In the genomic region with DNA sequence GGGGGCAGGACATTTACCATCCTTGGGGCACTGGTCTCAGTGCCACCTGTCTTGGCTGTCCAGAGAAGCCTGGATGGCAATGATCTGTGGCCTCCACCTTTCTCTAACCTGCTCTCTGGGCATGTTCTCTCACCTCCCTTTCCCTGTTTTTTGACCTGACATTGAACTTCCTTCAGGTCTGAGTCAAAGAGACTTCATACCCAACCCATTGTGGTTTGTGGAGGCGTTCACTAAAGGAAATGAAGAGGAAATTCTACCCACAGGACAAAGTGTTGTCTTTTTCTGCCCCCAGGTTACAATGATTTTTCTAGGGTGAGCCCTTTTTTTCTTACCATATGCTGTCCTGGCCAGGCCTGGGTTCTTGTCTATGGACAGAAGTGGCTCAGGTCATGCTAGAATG, we compare ENCODE assay signal across 16 cellular contexts.
DNase-seq lines count a peak whose midpoint lies in the region; ATAC-seq, FAIRE-seq and TF ChIP-seq lines count a peak whose summit lies in the region.
"Had no signal": no experiment of that assay in that cellular context is flagged by ENCODE, and none has a peak within 500 bp of the region (broad histone marks: within the 10 kb centered on the region; RNA-seq: fewer than 3 reads in every experiment).

No MANE protein-coding gene starts in this region.

- no peak for TF ChIP-seq POLR2A in NB4 (IDR thresholded peaks at IDR 0.05; ENCODE audit: extremely low read depth, insufficient read length)

- H3K9me3 Mint-ChIP-seq in activated naive CD4-positive, alpha-beta T cell treated with anti-CD3 and anti-CD28 coated beads, Interleukin-2, amount 50 U/mL, for 72 hours, result peaks cover under 1 to 5% of the 10 kb centered on the region in 2 donors

- H3K4me1 ChIP-seq in upper lobe of right lung, result no peaks in the 10 kb centered on the region
- H3K4me1 ChIP-seq: prostate gland, transverse colon had no signal

- peak overlapping the region in 1 of 2 donors; percentile 26 for H3K27ac Mint-ChIP-seq in activated naive CD4-positive, alpha-beta T cell treated with anti-CD3 and anti-CD28 coated beads, Interleukin-2, amount 50 U/mL, for 72 hours

- H3K27me3 ChIP-seq in bronchial epithelial cell (ENCODE audit: control insufficient read depth, insufficient read depth, low read length) (no peaks in the 10 kb centered on the region), upper lobe of right lung (peaks cover 9% of the 10 kb centered on the region)
- H3K27me3 ChIP-seq: MG63, transverse colon had no signal

- H3K36me3 Mint-ChIP-seq in activated naive CD4-positive, alpha-beta T cell treated with anti-CD3 and anti-CD28 coated beads, Interleukin-2, amount 50 U/mL, for 72 hours, result peaks cover 5 to 7% of the 10 kb centered on the region in 2 donors

- intact Hi-C loops in upper lobe of right lung (cut with DNase I), result no loop called here

- H3K27ac ChIP-seq in upper lobe of right lung, result no peak overlapping the region
- H3K27ac ChIP-seq: prostate gland, transverse colon had no signal

- peak in 1 of 2 donors; percentile 8 for DNase-seq in activated naive CD4-positive, alpha-beta T cell treated with anti-CD3 and anti-CD28 coated beads, Interleukin-2, amount 50 U/mL, for 72 hours (ENCODE audit: low spot score in 2 of 2)
- no peak for DNase-seq in activated naive CD4-positive, alpha-beta T cell treated with anti-CD3 and anti-CD28 coated beads, Interleukin-2, amount 50 U/mL, for 16 hours
- DNase-seq in NB4 (ENCODE audit: low read depth) (peak; percentile 35), bronchial epithelial cell (ENCODE audit: low read depth) (peak; percentile 87), upper lobe of right lung (no peak), NCI-H748 (lab: John Stamatoyannopoulos, UW; ENCODE audit: unreplicated experiment) (no peak)
- DNase-seq: activated gamma-delta T cell; kidney; mucosa of descending colon; stimulated activated CD8-positive, alpha-beta memory T cell treated with anti-CD3 and anti-CD28 coated beads, Interleukin-4, amount 100 ng/mL, for 48 hours; transverse colon had no signal

- no peaks in the 10 kb centered on the region for H3K9me3 ChIP-seq in upper lobe of right lung
- H3K9me3 ChIP-seq: mucosa of descending colon, prostate gland, transverse colon had no signal

- H3K36me3 ChIP-seq in bronchial epithelial cell (ENCODE audit: control insufficient read depth, insufficient read depth, low read length) (no peaks in the 10 kb centered on the region), upper lobe of right lung (no peaks in the 10 kb centered on the region)
- H3K36me3 ChIP-seq: MG63, prostate gland, transverse colon had no signal

- TF ChIP-seq CTCF in NB4 (IDR thresholded peaks at IDR 0.05; ENCODE audit: low read depth, low read length), result no peak
- TF ChIP-seq CTCF in bronchial epithelial cell (IDR thresholded peaks at IDR 0.05; ENCODE audit: insufficient read depth, low read length, severe bottlenecking), result no peak
- TF ChIP-seq CTCF in upper lobe of right lung (IDR thresholded peaks at IDR 0.05), result no peak

- FAIRE-seq in bronchial epithelial cell (lab: Jason Lieb, UNC), result no peak
- FAIRE-seq: GM12892, kidney had no signal

- ATAC-seq in activated naive CD4-positive, alpha-beta T cell treated with anti-CD3 and anti-CD28 coated beads, Interleukin-2, amount 50 U/mL, for 72 hours, result peak; percentile 70 to 85
- ATAC-seq in upper lobe of right lung (peak; percentile 58), GM21360 (IDR thresholded peaks at IDR 0.05; ENCODE audit: unreplicated experiment) (no peak), GM18502 (IDR thresholded peaks at IDR 0.05; ENCODE audit: poor library complexity, unreplicated experiment) (no peak)
- ATAC-seq: mucosa of descending colon had no signal

- H3K4me3 ChIP-seq in NB4 (ENCODE audit: low read depth, low read length) (no peak overlapping the region), bronchial epithelial cell (ENCODE audit: low read depth, low read length) (no peak overlapping the region), upper lobe of right lung (no peak overlapping the region)
- H3K4me3 ChIP-seq: MG63, mucosa of descending colon, prostate gland, transverse colon had no signal

Comparison
In these comparisons a context has a peak if more than half of its experiments do, and no peak if none do; other contexts are left out.
1. ATAC-seq: peak in activated naive CD4-positive, alpha-beta T cell treated with anti-CD3 and anti-CD28 coated beads, Interleukin-2, amount 50 U/mL, for 72 hours (2 of 2) and upper lobe of right lung (single experiment); none in GM21360 (single experiment) and GM18502 (single experiment).
2. DNase-seq: peak in NB4 (single experiment) and bronchial epithelial cell (single experiment); none in activated naive CD4-positive, alpha-beta T cell treated with anti-CD3 and anti-CD28 coated beads, Interleukin-2, amount 50 U/mL, for 16 hours (single experiment), upper lobe of right lung (single experiment) and NCI-H748 (single experiment).